In the genomic region with DNA sequence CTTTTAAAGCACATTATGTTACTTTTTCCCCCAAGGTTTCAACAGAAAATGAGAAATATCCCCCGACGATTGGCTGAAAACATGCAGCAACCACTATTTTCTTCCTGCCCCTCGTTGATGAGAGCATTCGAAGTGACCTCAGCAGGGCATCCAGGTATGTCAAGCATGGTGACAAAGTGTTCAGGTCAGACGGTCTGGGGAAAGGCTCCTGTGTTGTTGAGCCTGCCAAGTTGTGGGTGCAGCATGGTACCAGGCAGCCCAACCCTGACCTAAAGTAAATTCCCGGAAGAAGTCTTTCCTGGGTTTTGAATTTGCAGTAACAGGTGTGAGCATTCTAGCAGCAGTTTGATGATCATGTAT, we compare ENCODE assay signal across 8 cellular contexts. TPM values are rescaled to one million over a fixed set of nuclear protein-coding genes. Genes with fewer than 3 reads are reported as not detected.
DNase-seq lines count a peak whose midpoint lies in the region; ATAC-seq and TF ChIP-seq lines count a peak whose summit lies in the region.

No MANE protein-coding gene starts in this region.

- peak overlapping the region; percentile 65 for H3K4me3 ChIP-seq in neuron (ENCODE audit: low read length)

- DNase-seq in H9 (no peak), T-cell (no peak), erythroblast (lab: John Stamatoyannopoulos, UW) (peak; percentile 52 to 65), GDM1 (lab: John Stamatoyannopoulos, UW) (no peak)

- peak overlapping the region; percentile 85 for H3K14ac ChIP-seq in H9 (ENCODE audit: insufficient read depth, low read length)

- CTCF ChIA-PET in T-cell (lab: Charles Lee) = interaction anchor here (0.6 to 1.9 kb wide), 5 partner anchors 10 to 476 kb away, joined by 3 to 22 read pairs (median 3); partner anchors contain the start of gene SEC14L1 (in 1 of the 2)

- H2BK120ac ChIP-seq in H9 (ENCODE audit: low read depth, low read length, poor library complexity, severe bottlenecking) = no peak overlapping the region

- no peak overlapping the region for H3K56ac ChIP-seq in H9 (ENCODE audit: insufficient read length, low read depth, low read length)

- H3K4me3 Mint-ChIP-seq in H9 (peak overlapping the region; percentile 92 to 93), T-cell (peak overlapping the region; percentile 94 to 98 (median 96))

- peak overlapping the region; percentile 80 for H3K18ac ChIP-seq in H9 (ENCODE audit: insufficient read length, low read depth, low read length)

- POLR2A ChIA-PET in T-cell (lab: Charles Lee) = interaction anchor here in 1 of 2 donors (1.0 kb wide), 1 partner anchor 51 kb away, joined by 3 read pairs; the partner anchor contains the start of gene SEC14L1

- no peak for TF ChIP-seq CTCF in H9 (conservative IDR thresholded peaks at IDR 0.05)

- no peak overlapping the region for H3K27ac ChIP-seq in H9 (ENCODE audit: insufficient read length, low read depth, low read length)

- no peak overlapping the region for H2AK5ac ChIP-seq in H9 (ENCODE audit: insufficient read length, low read length)

- no peak overlapping the region for H2BK5ac ChIP-seq in H9 (ENCODE audit: insufficient read length, low read length)

- H4K20me1 ChIP-seq in H9 (ENCODE audit: control insufficient read depth, insufficient read depth, insufficient read length) = peaks cover 3% of the 10 kb centered on the region

- no peak overlapping the region for H4K5ac ChIP-seq in H9 (ENCODE audit: insufficient read length, low read depth, low read length)

- peak overlapping the region; percentile 98 for H3K4me2 ChIP-seq in H9 (ENCODE audit: insufficient read depth, insufficient read length, low read length)

- no peak overlapping the region for H2BK15ac ChIP-seq in H9 (ENCODE audit: low read depth, low read length)

- TF ChIP-seq POLR2A in erythroblast (IDR thresholded peaks at IDR 0.05; ENCODE audit: low read length) = no peak

- H3K4ac ChIP-seq in H9 (ENCODE audit: low read depth, low read length) = peak overlapping the region; percentile 43; the same call in 1 of the 2 replicates

- H2BK20ac ChIP-seq in H9 (ENCODE audit: low read depth, low read length, poor library complexity, severe bottlenecking) = no peak overlapping the region

- H3K36me3 Mint-ChIP-seq in H9 (ENCODE audit: insufficient read depth in 1 of 3, low read depth in 3 of 3) = peaks cover 22 to 54% (median 52%) of the 10 kb centered on the region in 3 experiments; a peak in 6 of 7 replicates
- H3K36me3 Mint-ChIP-seq in T-cell = peaks cover 29% of the 10 kb centered on the region

- ATAC-seq in T-cell (replicated peaks in 1 of 4) = no peak
- no peak for ATAC-seq in HG02588 (IDR thresholded peaks at IDR 0.05; ENCODE audit: unreplicated experiment)
- ATAC-seq in HG03108 (IDR thresholded peaks at IDR 0.05; ENCODE audit: unreplicated experiment) = no peak
- ATAC-seq in HG03025 (IDR thresholded peaks at IDR 0.05; ENCODE audit: low FRiP score, unreplicated experiment) = no peak

- H3K9me3 ChIP-seq in H9 (ENCODE audit: control insufficient read depth, low read depth, low read length) (no peaks in the 10 kb centered on the region), neuron (ENCODE audit: low read length) (no peaks in the 10 kb centered on the region)

- H3K9me3 Mint-ChIP-seq in H9 = no peaks in the 10 kb centered on the region
- no peaks in the 10 kb centered on the region for H3K9me3 Mint-ChIP-seq in T-cell

- H3K27me3 Mint-ChIP-seq in H9 (ENCODE audit: low read depth) (no peaks in the 10 kb centered on the region; the same call in 1 of the 2 replicates), T-cell (peaks cover 0 to 9% of the 10 kb centered on the region in 2 donors)

- no peak overlapping the region for H2BK12ac ChIP-seq in H9 (ENCODE audit: insufficient read length, low read depth, low read length)

- H3T11ph ChIP-seq in H9 (ENCODE audit: low read length) = no peak overlapping the region

- no peaks in the 10 kb centered on the region for H3K79me1 ChIP-seq in H9 (ENCODE audit: insufficient read depth, low read depth, low read length, poor library complexity, severe bottlenecking)

- H3K79me2 ChIP-seq in H9 (ENCODE audit: insufficient read depth, low read length) = no peaks in the 10 kb centered on the region

- H3K23me2 ChIP-seq in H9 (ENCODE audit: insufficient read length, low read depth, low read length, poor library complexity, severe bottlenecking) = peaks cover 5% of the 10 kb centered on the region

- H4K91ac ChIP-seq in H9 (ENCODE audit: insufficient read length, low read depth, low read length) = no peak overlapping the region

- 0 out of 2 replicates have a peak, but pooled peaks cover 2% of the 10 kb centered on the region for H3K4me1 ChIP-seq in H9 (ENCODE audit: insufficient read depth, low read length)
- H3K4me1 ChIP-seq in neuron (ENCODE audit: insufficient read depth, low read length) = peaks cover 12% of the 10 kb centered on the region

- no peak overlapping the region for H4K8ac ChIP-seq in H9 (replicated peaks; ENCODE audit: insufficient read length, low read depth, low read length)

- no CpG with 5 or more reads among the region's 6 CpGs for WGBS in H9 (ENCODE audit: extremely low coverage, insufficient read length, low lambda C conversion rate)

- H3K27me3 ChIP-seq in H9 (ENCODE audit: insufficient read depth, low read length) = no peaks in the 10 kb centered on the region
- no peaks in the 10 kb centered on the region for H3K27me3 ChIP-seq in neuron (ENCODE audit: insufficient read depth, low read length)

- peak overlapping the region; percentile 91 to 98 (median 97) for H3K27ac Mint-ChIP-seq in H9
- peak overlapping the region; percentile 91 to 98 for H3K27ac Mint-ChIP-seq in T-cell

- H3K23ac ChIP-seq in H9 (ENCODE audit: insufficient read length, low read depth, low read length) = no peak overlapping the region

- H3K4me1 Mint-ChIP-seq in H9 = peaks cover 12 to 28% of the 10 kb centered on the region in 2 experiments
- peaks cover 52 to 59% (median 56%) of the 10 kb centered on the region in 3 donors for H3K4me1 Mint-ChIP-seq in T-cell

- H3K9ac ChIP-seq in H9 (ENCODE audit: extremely low read depth, insufficient read length, low read length) = peak overlapping the region; percentile 95

- H3K36me3 ChIP-seq in neuron (ENCODE audit: insufficient read depth, low read length) = peaks cover 24% of the 10 kb centered on the region

- no peak overlapping the region for H2AFZ ChIP-seq in H9 (ENCODE audit: low read length)
- peak overlapping the region; percentile 24 for H2AFZ ChIP-seq in neuron (ENCODE audit: low read depth, low read length)

RNA-seq across cellular contexts. Expression of gene SEC14L1, which starts 51.7 kb away (rescaled TPM):
- total RNA-seq in H9 (2021) (58.6 and 62.1 TPM in 2 replicates), T-cell (10 to 100 TPM; 36.9 to 71.6 (median 46.2) TPM)

Comparison
In these comparisons a context has a peak if more than half of its experiments do, and no peak if none do; other contexts are left out.
1. DNase-seq: peak in erythroblast (2 of 2); none in H9 (single experiment), T-cell (0 of 34) and GDM1 (single experiment).